23 cellular contexts compared by ENCODE assay signal in genomic region chr3:189103208-189103607, GRCh38.
"Had no signal": no experiment of that assay in that cellular context is flagged by ENCODE, and none has a peak within 500 bp of the region (broad histone marks: within the 10 kb centered on the region; RNA-seq: fewer than 3 reads in every experiment).

No MANE protein-coding gene starts in this region.

- H3K27ac ChIP-seq: left lung, lower lobe of right lung, neural progenitor cell, parathyroid adenoma, spleen, testis, transverse colon, WERI-Rb-1 had no signal

- H3K9ac ChIP-seq: neural progenitor cell, parathyroid adenoma had no signal

- ATAC-seq: activated CD4-positive, CD25-positive, alpha-beta regulatory T cell treated with anti-CD3 and anti-CD28 coated beads, Interleukin-2, amount 50 U/mL, for 24 hours; left lung; lower lobe of right lung; natural killer cell; right cardiac atrium had no signal

- H3K36me3 ChIP-seq: breast epithelium, left lung, lower lobe of right lung, neural progenitor cell, spleen, transverse colon, WERI-Rb-1 had no signal

- H3K4me1 ChIP-seq: left lung, neural progenitor cell, parathyroid adenoma, spleen, transverse colon had no signal

- H2AFZ ChIP-seq: neural progenitor cell, parathyroid adenoma had no signal

- H3K4me2 ChIP-seq: neural progenitor cell had no signal

- DNase-seq: activated CD4-positive, alpha-beta T cell treated with anti-CD3 and anti-CD28 coated beads for 48 hours; activated CD4-positive, alpha-beta T cell treated with anti-CD3 and anti-CD28 coated beads, Interleukin-2, amount 50 U/mL, for 48 hours; activated CD8-positive, alpha-beta memory T cell treated with anti-CD3 and anti-CD28 coated beads, Interleukin-2, amount 50 U/mL, for 4 hours; activated gamma-delta T cell; activated naive CD4-positive, alpha-beta T cell treated with anti-CD3 and anti-CD28 coated beads, Interleukin-2, amount 50 U/mL, for 16 hours; activated T-cell treated with anti-CD3 and anti-CD28 coated beads, Interleukin-2, amount 50 U/mL, for 24 hours; effector CD8-positive, alpha-beta T cell; left lung; lower lobe of right lung; mesendoderm; natural killer cell; occipital lobe; right cardiac atrium; spleen; stimulated activated naive CD4-positive, alpha-beta T cell treated with Interleukin-2 at 50 U/mL for 16 hours; T-helper 9 cell; testis; transverse colon; WERI-Rb-1 had no signal

- H3K79me2 ChIP-seq: parathyroid adenoma had no signal

- H3K27me3 ChIP-seq: breast epithelium, left lung, neural progenitor cell, spleen, testis, transverse colon had no signal

- H3K4me3 ChIP-seq: breast epithelium, left lung, lower lobe of right lung, neural progenitor cell, spleen, testis, transverse colon had no signal

- H3K9me3 ChIP-seq: breast epithelium, left lung, lower lobe of right lung, spleen, testis, transverse colon had no signal
